ENCODE assay signal across 23 cellular contexts in the genomic region with DNA sequence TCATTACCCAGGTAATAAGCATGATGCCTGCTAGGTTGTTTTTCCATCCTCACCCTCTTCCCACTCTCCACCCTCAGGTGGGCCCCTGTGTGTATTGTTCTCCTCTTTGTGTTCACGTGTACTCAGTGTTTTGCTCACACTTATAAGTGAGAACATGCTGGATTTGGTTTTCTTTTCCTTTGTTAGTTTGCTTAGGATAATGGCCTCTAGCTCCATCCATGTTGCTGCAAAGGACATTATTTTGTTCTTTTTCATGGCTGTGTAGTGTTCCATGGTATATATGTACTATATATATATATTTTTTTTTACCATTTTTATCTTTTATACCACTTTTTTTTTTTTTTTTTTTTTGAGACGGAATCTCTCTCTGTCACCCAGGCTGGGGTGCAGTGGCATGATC.
"Had no signal": no experiment of that assay in that cellular context is flagged by ENCODE, and none has a peak within 500 bp of the region (broad histone marks: within the 10 kb centered on the region; RNA-seq: fewer than 3 reads in every experiment).

No MANE protein-coding gene starts in this region.

- ATAC-seq: effector memory CD8-positive, alpha-beta T cell; esophagus mucosa; gastrocnemius medialis; heart right ventricle; left cardiac atrium; left lung; left ventricle myocardium superior; lower lobe of right lung; mucosa of descending colon; naive thymus-derived CD8-positive, alpha-beta T cell had no signal

- H3K27me3 ChIP-seq: colonic mucosa, esophagus squamous epithelium, gastrocnemius medialis, heart right ventricle, left lung had no signal

- H3K27ac Mint-ChIP-seq: dendritic cell treated with granulocyte-macrophage colony-stimulating factor and Interleukin-4, amounts not matched to agents 40 ng/mL and 50 ng/mL, for 4 days; effector memory CD8-positive, alpha-beta T cell; endodermal cell; naive thymus-derived CD8-positive, alpha-beta T cell had no signal

- H3K9me3 ChIP-seq: colonic mucosa, esophagus squamous epithelium, gastrocnemius medialis, heart right ventricle, left lung, lower lobe of right lung, mucosa of descending colon had no signal

- H3K27ac ChIP-seq: colonic mucosa, esophagus squamous epithelium, gastrocnemius medialis, heart right ventricle, left lung, lower lobe of right lung had no signal

- H3K36me3 Mint-ChIP-seq: naive B cell; naive thymus-derived CD8-positive, alpha-beta T cell had no signal

- H3K9me3 Mint-ChIP-seq: effector memory CD8-positive, alpha-beta T cell had no signal

- H3K4me1 Mint-ChIP-seq: endodermal cell had no signal

- DNase-seq: colonic mucosa; cortex of kidney; effector CD8-positive, alpha-beta T cell; effector memory CD8-positive, alpha-beta T cell; endodermal cell; erythroblast; esophagus squamous epithelium; foreskin fibroblast; foreskin melanocyte; gastrocnemius medialis; glutamatergic neuron; heart right ventricle; hippocampal formation; left cardiac atrium; left lung; left ventricle myocardium superior; lower lobe of right lung; mesendoderm; mucosa of descending colon; naive B cell; naive thymus-derived CD8-positive, alpha-beta T cell had no signal

- H3K27me3 Mint-ChIP-seq: dendritic cell treated with granulocyte-macrophage colony-stimulating factor and Interleukin-4, amounts not matched to agents 40 ng/mL and 50 ng/mL, for 4 days; effector memory CD8-positive, alpha-beta T cell; naive B cell had no signal

- H3K4me3 Mint-ChIP-seq: dendritic cell treated with granulocyte-macrophage colony-stimulating factor and Interleukin-4, amounts not matched to agents 40 ng/mL and 50 ng/mL, for 4 days; effector memory CD8-positive, alpha-beta T cell; endodermal cell; naive B cell; naive thymus-derived CD8-positive, alpha-beta T cell had no signal

- H3K4me1 ChIP-seq: colonic mucosa, esophagus squamous epithelium, gastrocnemius medialis, heart right ventricle, left lung, lower lobe of right lung had no signal

- H3K4me3 ChIP-seq: colonic mucosa, esophagus squamous epithelium, gastrocnemius medialis, heart right ventricle, left lung, lower lobe of right lung, mucosa of descending colon had no signal

- H3K36me3 ChIP-seq: colonic mucosa, esophagus squamous epithelium, gastrocnemius medialis, heart right ventricle, left lung, lower lobe of right lung had no signal
